18 cellular contexts compared by ENCODE assay signal in the genomic region with DNA sequence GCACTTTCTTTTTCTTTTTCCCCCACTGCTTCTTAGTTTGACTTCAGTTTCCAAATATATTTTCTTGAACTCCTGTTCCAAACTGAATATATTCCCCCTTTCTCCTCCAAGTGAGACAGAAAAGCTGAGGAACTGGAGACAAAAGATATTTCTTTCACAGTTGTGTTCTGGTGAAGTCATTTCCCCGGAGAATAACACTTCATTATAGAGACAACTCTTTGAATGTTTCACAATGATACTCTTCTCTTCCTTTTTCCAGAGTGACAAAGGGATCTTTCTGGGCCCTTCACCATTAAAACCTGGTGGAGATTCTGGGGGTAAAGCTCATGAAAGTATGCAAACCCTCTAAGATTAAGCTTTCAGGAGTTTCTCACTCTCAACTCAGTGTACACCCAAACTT.
"Had no signal": no experiment of that assay in that cellular context is flagged by ENCODE, and none has a peak within 500 bp of the region (broad histone marks: within the 10 kb centered on the region; RNA-seq: fewer than 3 reads in every experiment).

No MANE protein-coding gene starts in this region.

- DNase-seq: activated CD4-positive, alpha-beta memory T cell treated with anti-CD3 and anti-CD28 coated beads, Interleukin-2, amount 10 ng/mL, durations not matched to agents 7 days and 5 days; activated CD4-positive, alpha-beta T cell treated with anti-CD3 and anti-CD28 coated beads for 4 hours; activated CD8-positive, alpha-beta memory T cell treated with anti-CD3 and anti-CD28 coated beads, Interleukin-2, amount 50 U/mL, for 4 hours; activated effector memory CD4-positive, alpha-beta T cell treated with anti-CD3 and anti-CD28 coated beads, Interleukin-2, amount 50 U/mL, for 16 hours; activated T-cell treated with anti-CD3 and anti-CD28 coated beads, Interleukin-2, amount 50 U/mL, for 48 hours; amniotic stem cell; left colon; posterior cingulate gyrus; stimulated activated CD4-positive, alpha-beta T cell treated with anti-CD3 and anti-CD28 coated beads, Interleukin-4, amount 100 ng/mL, for 24 hours; stimulated activated naive CD4-positive, alpha-beta T cell treated with Interleukin-2 at 50 U/mL for 16 hours; substantia nigra; uterus had no signal

- H3K27me3 ChIP-seq: neutrophil, right atrium auricular region, tibial nerve, uterus had no signal

- H3K9me3 ChIP-seq: neutrophil, right atrium auricular region, tibial nerve, uterus had no signal

- ATAC-seq: activated naive CD4-positive, alpha-beta T cell treated with anti-CD3 and anti-CD28 coated beads, Interleukin-2, amount 50 U/mL, for 72 hours; left colon had no signal

- H3K4me3 ChIP-seq: lung, right atrium auricular region, skin epidermis, tibial nerve, uterus had no signal

- H3K27ac ChIP-seq: neutrophil, right atrium auricular region, skin epidermis, tibial nerve, uterus had no signal

- H3K4me1 ChIP-seq: right atrium auricular region, tibial nerve, uterus had no signal

- H3K36me3 ChIP-seq: neutrophil, right atrium auricular region, tibial nerve, uterus had no signal
